In the genomic region with DNA sequence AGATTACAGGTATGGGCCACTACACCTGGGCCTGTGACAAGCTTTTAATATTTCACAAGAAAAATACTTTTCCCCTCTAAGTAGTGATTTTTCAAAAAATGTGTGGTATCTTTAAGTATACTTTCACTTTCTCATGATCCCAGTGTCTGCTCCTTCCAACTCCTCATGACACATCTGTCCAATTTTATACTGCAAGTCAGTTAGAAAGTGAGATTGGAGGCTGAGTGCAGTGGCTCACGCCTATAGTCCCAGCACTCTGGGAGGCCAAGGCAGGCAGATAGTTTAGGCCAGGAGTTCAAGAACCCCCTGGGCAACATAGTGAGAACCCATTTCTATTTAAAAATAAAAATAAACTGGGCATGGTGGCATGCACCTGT, we compare ENCODE assay signal across 21 cellular contexts. TPM values are rescaled to one million over a fixed set of nuclear protein-coding genes. Genes with fewer than 3 reads are reported as not detected.
A peak's percentile ranks its signal among the peaks of the same experiment; 100 is the strongest.
DNase-seq lines count a peak whose midpoint lies in the region; ATAC-seq lines count a peak whose summit lies in the region.
"Had no signal": no experiment of that assay in that cellular context is flagged by ENCODE, and none has a peak within 500 bp of the region (broad histone marks: within the 10 kb centered on the region; RNA-seq: fewer than 3 reads in every experiment).

No MANE protein-coding gene starts in this region.

- no peaks in the 10 kb centered on the region for H3K9me3 ChIP-seq in T-helper 17 cell (ENCODE audit: control insufficient read depth, low read length, poor library complexity, severe bottlenecking)
- H3K9me3 ChIP-seq: BE2C, Peyer's patch, stomach had no signal

- H3K36me3 Mint-ChIP-seq in activated naive CD4-positive, alpha-beta T cell treated with anti-CD3 and anti-CD28 coated beads, Interleukin-2, amount 50 U/mL, for 24 hours = no peaks in the 10 kb centered on the region
- H3K36me3 Mint-ChIP-seq in T-helper 17 cell (ENCODE audit: low read depth) = no peaks in the 10 kb centered on the region
- H3K36me3 Mint-ChIP-seq: brain had no signal

- H3K27ac Mint-ChIP-seq in activated naive CD4-positive, alpha-beta T cell treated with anti-CD3 and anti-CD28 coated beads, Interleukin-2, amount 50 U/mL, for 24 hours = no peak overlapping the region
- peak overlapping the region; percentile 61 for H3K27ac Mint-ChIP-seq in T-helper 17 cell
- H3K27ac Mint-ChIP-seq in stimulated activated naive CD8-positive, alpha-beta T cell treated with anti-CD3 and anti-CD28 coated beads, Interleukin-15, amount 100 ng/mL, for 72 hours = peak overlapping the region; percentile 83 to 90
- H3K27ac Mint-ChIP-seq: brain had no signal

- no peaks in the 10 kb centered on the region for H3K27me3 Mint-ChIP-seq in activated naive CD4-positive, alpha-beta T cell treated with anti-CD3 and anti-CD28 coated beads, Interleukin-2, amount 50 U/mL, for 24 hours
- no peaks in the 10 kb centered on the region for H3K27me3 Mint-ChIP-seq in T-helper 17 cell
- no peaks in the 10 kb centered on the region for H3K27me3 Mint-ChIP-seq in stimulated activated naive CD8-positive, alpha-beta T cell treated with anti-CD3 and anti-CD28 coated beads, Interleukin-15, amount 100 ng/mL, for 72 hours

- H3K4me1 Mint-ChIP-seq in activated naive CD4-positive, alpha-beta T cell treated with anti-CD3 and anti-CD28 coated beads, Interleukin-2, amount 50 U/mL, for 24 hours = peaks cover 68% of the 10 kb centered on the region
- H3K4me1 Mint-ChIP-seq in T-helper 17 cell = peaks cover 14% of the 10 kb centered on the region
- peaks cover 89% of the 10 kb centered on the region for H3K4me1 Mint-ChIP-seq in stimulated activated naive CD8-positive, alpha-beta T cell treated with anti-CD3 and anti-CD28 coated beads, Interleukin-15, amount 100 ng/mL, for 72 hours
- H3K4me1 Mint-ChIP-seq: brain had no signal

- DNase-seq in activated naive CD4-positive, alpha-beta T cell (lab: John Stamatoyannopoulos, UW) = no peak
- DNase-seq in T-helper 17 cell (no peak), epithelial cell of prostate (ENCODE audit: low read depth, low spot score) (no peak), epidermal melanocyte (ENCODE audit: insufficient read length, low spot score) (no peak), occipital lobe (lab: John Stamatoyannopoulos, UW) (no peak)
- peak in 1 of 2 donors; percentile 39 for DNase-seq in stimulated activated naive CD8-positive, alpha-beta T cell treated with anti-CD3 and anti-CD28 coated beads, Interleukin-15, amount 100 ng/mL, for 72 hours
- DNase-seq: BE2C; DMS79 treated with DMSO at 0.1 percent for 48 hours; head of caudate nucleus; NCI-H1694 treated with DMSO at 0.1 percent for 48 hours; NCI-H510A treated with DMSO at 0.1 percent for 48 hours; retina; stimulated activated CD4-positive, alpha-beta T cell treated with anti-CD3 and anti-CD28 coated beads, Interleukin-4, amount 100 ng/mL, for 1 hour; stomach; T1000 had no signal

- H3K9me3 Mint-ChIP-seq in activated naive CD4-positive, alpha-beta T cell treated with anti-CD3 and anti-CD28 coated beads, Interleukin-2, amount 50 U/mL, for 24 hours = no peaks in the 10 kb centered on the region
- H3K9me3 Mint-ChIP-seq in stimulated activated naive CD8-positive, alpha-beta T cell treated with anti-CD3 and anti-CD28 coated beads, Interleukin-15, amount 100 ng/mL, for 72 hours = peaks cover 0 to 6% of the 10 kb centered on the region in 2 donors

- peak overlapping the region; percentile 8 for H3K4me3 Mint-ChIP-seq in activated naive CD4-positive, alpha-beta T cell treated with anti-CD3 and anti-CD28 coated beads, Interleukin-2, amount 50 U/mL, for 24 hours
- H3K4me3 Mint-ChIP-seq in T-helper 17 cell = no peak overlapping the region
- peak overlapping the region; percentile 49 to 54 for H3K4me3 Mint-ChIP-seq in stimulated activated naive CD8-positive, alpha-beta T cell treated with anti-CD3 and anti-CD28 coated beads, Interleukin-15, amount 100 ng/mL, for 72 hours
- H3K4me3 Mint-ChIP-seq: brain had no signal

- peak overlapping the region; percentile 17 for H3K27ac ChIP-seq in epithelial cell of prostate
- H3K27ac ChIP-seq: Peyer's patch had no signal

- no peak for ATAC-seq in T-helper 17 cell
- peak; percentile 74 for ATAC-seq in stimulated activated naive CD8-positive, alpha-beta T cell treated with anti-CD3 and anti-CD28 coated beads, Interleukin-15, amount 100 ng/mL, for 72 hours
- no peak for ATAC-seq in GM18909 (IDR thresholded peaks at IDR 0.05; ENCODE audit: poor library complexity, unreplicated experiment)
- ATAC-seq: GM12878, HepG2 had no signal

RNA-seq across cellular contexts. Expression of a gene that starts 20.2 kb away (rescaled TPM):
- 100 to 1,000 TPM; 210 to 310 TPM for total RNA-seq in T-helper 17 cell
- 22.8 TPM for total RNA-seq in occipital lobe
